Comparison of ENCODE assay signal across 20 cellular contexts in the genomic region with DNA sequence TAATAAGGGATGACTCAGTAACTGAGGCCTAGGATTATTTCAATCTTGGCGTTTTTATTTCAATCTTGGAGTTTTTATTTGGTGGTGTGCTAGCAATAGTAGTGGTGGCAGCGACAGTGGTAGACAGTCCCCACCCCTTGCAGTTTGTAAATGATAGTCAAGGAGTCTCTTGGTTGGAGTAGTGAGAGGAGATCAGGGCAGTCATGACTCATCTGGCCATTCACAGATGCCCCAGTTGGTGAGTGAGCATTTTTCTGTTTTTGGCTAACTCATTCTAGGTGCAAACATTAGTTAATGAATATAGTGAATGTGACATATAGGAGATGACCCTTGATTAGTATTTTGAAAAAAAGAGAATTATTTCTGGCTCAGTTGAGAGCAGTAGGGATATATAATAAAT.
A peak's percentile ranks its signal among the peaks of the same experiment; 100 is the strongest.
DNase-seq lines count a peak whose midpoint lies in the region; ATAC-seq, FAIRE-seq and TF ChIP-seq lines count a peak whose summit lies in the region.
"Had no signal": no experiment of that assay in that cellular context is flagged by ENCODE, and none has a peak within 500 bp of the region (broad histone marks: within the 10 kb centered on the region; RNA-seq: fewer than 3 reads in every experiment).

No MANE protein-coding gene starts in this region.

- no peak for FAIRE-seq in astrocyte (lab: Jason Lieb, UNC)
- FAIRE-seq: A549 had no signal

- no peak overlapping the region for H3K4me2 ChIP-seq in astrocyte (ENCODE audit: low read length)
- H3K4me2 ChIP-seq: A549 had no signal

- H3K27me3 Mint-ChIP-seq in astrocyte (ENCODE audit: low read depth, unreplicated experiment) (no peaks in the 10 kb centered on the region), Caco-2 (ENCODE audit: insufficient read depth, unreplicated experiment) (no peaks in the 10 kb centered on the region)
- H3K27me3 Mint-ChIP-seq in effector memory CD8-positive, alpha-beta T cell: no peaks in the 10 kb centered on the region
- H3K27me3 Mint-ChIP-seq: activated CD4-positive, alpha-beta T cell treated with anti-CD3 and anti-CD28 coated beads, Interleukin-2, amount 10 ng/mL, durations not matched to agents 24 days and 14 days; brain; CD4-positive, alpha-beta T cell; naive B cell had no signal

- H4K20me1 ChIP-seq in astrocyte (ENCODE audit: insufficient read depth, low read length): no peaks in the 10 kb centered on the region

- TF ChIP-seq CTCF in astrocyte (IDR thresholded peaks at IDR 0.05; ENCODE audit: insufficient read depth, low read depth, low read length): no peak
- TF ChIP-seq CTCF in Caco-2 (IDR thresholded peaks at IDR 0.05; ENCODE audit: insufficient read depth in 1 of 2, low read depth in 1 of 2, low read length in 1 of 2, severe bottlenecking in 1 of 2, unreplicated experiment in 1 of 2): no peak

- ATAC-seq in effector memory CD8-positive, alpha-beta T cell (replicated peaks): no peak
- ATAC-seq in GM21576 (IDR thresholded peaks at IDR 0.05; ENCODE audit: unreplicated experiment): no peak

- H3K4me1 Mint-ChIP-seq in astrocyte (ENCODE audit: low read depth, unreplicated experiment) (peaks cover 4% of the 10 kb centered on the region), Caco-2 (ENCODE audit: low read depth, unreplicated experiment) (no peaks in the 10 kb centered on the region)
- H3K4me1 Mint-ChIP-seq in effector memory CD8-positive, alpha-beta T cell (ENCODE audit: low read depth in 2 of 2): no peaks in the 10 kb centered on the region
- H3K4me1 Mint-ChIP-seq: brain, naive B cell had no signal

- DNase-seq in AG08395 (ENCODE audit: low spot score) (peak; percentile 16), HPDE6-E6E7 (ENCODE audit: extremely low spot score) (peak; percentile 1), astrocyte (ENCODE audit: low read depth) (peak; percentile 9), hepatic stellate cell (ENCODE audit: low spot score) (peak; percentile 4), Caco-2 (no peak), foreskin melanocyte (no peak)
- DNase-seq in effector memory CD8-positive, alpha-beta T cell: no peak
- DNase-seq: activated CD4-positive, alpha-beta T cell treated with anti-CD3 and anti-CD28 coated beads, Interleukin-2, amount 10 ng/mL, durations not matched to agents 24 days and 14 days; activated naive CD4-positive, alpha-beta T cell treated with anti-CD3 and anti-CD28 coated beads for 36 hours; CD4-positive, alpha-beta T cell; naive B cell; NCI-H2081; NCI-H524; stimulated activated CD4-positive, alpha-beta T cell treated with anti-CD3 and anti-CD28 coated beads, Interleukin-12 subunit alpha, Interleukin-12 subunit beta, amount 100 ng/mL, for 4 hours; stimulated activated naive CD4-positive, alpha-beta T cell treated with Interleukin-2 at 50 U/mL for 16 hours; trophoblast cell had no signal

- H3K9ac ChIP-seq in astrocyte (ENCODE audit: low read length): no peak overlapping the region

- H3K27me3 ChIP-seq in astrocyte (ENCODE audit: insufficient read depth, low read length) (no peaks in the 10 kb centered on the region), Caco-2 (replicated peaks; ENCODE audit: control insufficient read depth, insufficient read depth, low read length) (no peaks in the 10 kb centered on the region)

- H3K79me2 ChIP-seq in astrocyte (ENCODE audit: insufficient read depth, low read length): no peaks in the 10 kb centered on the region

- H3K9me3 Mint-ChIP-seq in astrocyte (ENCODE audit: unreplicated experiment): no peaks in the 10 kb centered on the region
- H3K9me3 Mint-ChIP-seq in effector memory CD8-positive, alpha-beta T cell: no peaks in the 10 kb centered on the region
- H3K9me3 Mint-ChIP-seq in Caco-2 (ENCODE audit: unreplicated experiment): no peaks in the 10 kb centered on the region
- H3K9me3 Mint-ChIP-seq: activated CD4-positive, alpha-beta T cell treated with anti-CD3 and anti-CD28 coated beads, Interleukin-2, amount 10 ng/mL, durations not matched to agents 24 days and 14 days; activated naive CD4-positive, alpha-beta T cell treated with anti-CD3 and anti-CD28 coated beads for 36 hours; brain; CD4-positive, alpha-beta T cell; naive B cell had no signal

- no peak overlapping the region for H2AFZ ChIP-seq in astrocyte (ENCODE audit: low read depth, low read length)

- POLR2A ChIA-PET in Caco-2 (lab: Charles Lee): no interaction called here

- H3K4me3 ChIP-seq in astrocyte (ENCODE audit: insufficient read depth, low read depth, low read length) (no peak overlapping the region), Caco-2 (ENCODE audit: low read depth, low read length) (no peak overlapping the region)
- H3K4me3 ChIP-seq: A549, prostate gland had no signal

- H3K4me3 Mint-ChIP-seq in astrocyte (ENCODE audit: unreplicated experiment) (no peak overlapping the region), Caco-2 (ENCODE audit: unreplicated experiment) (no peak overlapping the region)
- no peak overlapping the region for H3K4me3 Mint-ChIP-seq in effector memory CD8-positive, alpha-beta T cell
- H3K4me3 Mint-ChIP-seq: activated CD4-positive, alpha-beta T cell treated with anti-CD3 and anti-CD28 coated beads, Interleukin-2, amount 10 ng/mL, durations not matched to agents 24 days and 14 days; activated naive CD4-positive, alpha-beta T cell treated with anti-CD3 and anti-CD28 coated beads for 36 hours; brain; CD4-positive, alpha-beta T cell; naive B cell had no signal

- H3K27ac ChIP-seq in astrocyte (ENCODE audit: low read depth, low read length): no peak overlapping the region
- H3K27ac ChIP-seq: A549, prostate gland had no signal

- CTCF ChIA-PET in Caco-2 (lab: Charles Lee): no interaction called here

- H3K9me3 ChIP-seq in astrocyte (ENCODE audit: insufficient read depth, low read depth, low read length) (no peaks in the 10 kb centered on the region), Caco-2 (no peaks in the 10 kb centered on the region)
- H3K9me3 ChIP-seq: A549, prostate gland had no signal

- intact Hi-C loops in Caco-2 (cut with micrococcal nuclease; ENCODE audit: unreplicated experiment): no loop called here

- peaks cover 3% of the 10 kb centered on the region for H3K36me3 Mint-ChIP-seq in astrocyte (ENCODE audit: low read depth, unreplicated experiment)
- H3K36me3 Mint-ChIP-seq in effector memory CD8-positive, alpha-beta T cell (ENCODE audit: insufficient read depth): peaks cover 54% of the 10 kb centered on the region
- peaks cover 5% of the 10 kb centered on the region for H3K36me3 Mint-ChIP-seq in Caco-2 (ENCODE audit: insufficient read depth, unreplicated experiment)

- H3K27ac Mint-ChIP-seq in astrocyte (ENCODE audit: unreplicated experiment): no peak overlapping the region
- H3K27ac Mint-ChIP-seq in effector memory CD8-positive, alpha-beta T cell: peak overlapping the region in 1 of 2 donors; percentile 36
- H3K27ac Mint-ChIP-seq in Caco-2 (ENCODE audit: unreplicated experiment): no peak overlapping the region
- H3K27ac Mint-ChIP-seq: activated CD4-positive, alpha-beta T cell treated with anti-CD3 and anti-CD28 coated beads, Interleukin-2, amount 10 ng/mL, durations not matched to agents 24 days and 14 days; activated naive CD4-positive, alpha-beta T cell treated with anti-CD3 and anti-CD28 coated beads for 36 hours; brain; CD4-positive, alpha-beta T cell had no signal

- no TSS peak for BruUV-seq in Caco-2 (replicated peaks; lab: Mats Ljungman, UMichigan)

- H3K36me3 ChIP-seq in astrocyte (ENCODE audit: insufficient read depth, low read length) (peaks cover 3% of the 10 kb centered on the region), Caco-2 (ENCODE audit: control insufficient read depth, insufficient read depth, low read length) (no peaks in the 10 kb centered on the region)

- H3K4me1 ChIP-seq in astrocyte (ENCODE audit: insufficient read depth, low read length): no peaks in the 10 kb centered on the region
- no peaks in the 10 kb centered on the region for H3K4me1 ChIP-seq in Caco-2
- H3K4me1 ChIP-seq: prostate gland had no signal

Comparison
In these comparisons a context has a peak if more than half of its experiments do, and no peak if none do; other contexts are left out.
1. DNase-seq: peak in AG08395 (single experiment), HPDE6-E6E7 (single experiment), astrocyte (single experiment) and hepatic stellate cell (single experiment); none in effector memory CD8-positive, alpha-beta T cell (0 of 3), Caco-2 (0 of 2) and foreskin melanocyte (single experiment).